11 cellular contexts compared by ENCODE assay signal in the genomic region with DNA sequence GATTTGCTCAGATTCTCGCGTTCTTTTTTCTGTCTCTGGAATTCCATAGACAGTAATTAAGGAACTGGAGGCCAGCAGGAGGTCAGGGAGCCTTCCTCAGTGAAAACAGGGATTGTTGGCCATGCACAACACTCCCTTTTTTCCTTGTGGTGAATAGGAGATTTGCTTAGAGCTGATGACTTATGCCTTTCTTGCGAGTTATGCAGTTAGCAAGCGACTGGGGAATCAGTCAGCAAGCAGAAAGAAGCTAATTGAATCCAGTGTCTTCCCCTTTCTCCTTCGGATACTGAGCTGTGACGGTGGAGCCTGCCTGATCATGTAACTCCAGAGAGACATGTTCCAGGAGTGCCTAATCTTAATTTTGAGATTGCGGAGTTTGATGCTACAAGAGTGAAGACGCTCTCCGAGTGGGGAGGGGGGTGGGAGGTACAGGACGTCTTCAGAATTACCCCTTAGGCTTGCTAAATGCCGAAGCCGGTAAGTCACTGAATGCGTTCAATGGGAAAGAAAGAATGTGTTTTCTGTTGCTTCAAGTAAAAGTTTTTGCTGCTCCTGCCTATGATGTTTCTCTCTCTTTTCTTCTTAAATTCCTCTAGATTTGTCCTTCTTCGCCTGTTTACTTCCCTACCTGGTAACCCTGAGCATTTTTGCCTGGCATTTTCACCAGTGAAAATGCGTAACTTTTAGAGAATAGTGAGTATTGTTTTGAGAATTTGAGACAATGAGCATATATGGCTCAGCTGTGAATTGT.
A peak's percentile ranks its signal among the peaks of the same experiment; 100 is the strongest.
DNase-seq lines count a peak whose midpoint lies in the region; ATAC-seq and TF ChIP-seq lines count a peak whose summit lies in the region.
"Had no signal": no experiment of that assay in that cellular context is flagged by ENCODE, and none has a peak within 500 bp of the region (broad histone marks: within the 10 kb centered on the region; RNA-seq: fewer than 3 reads in every experiment).

No MANE protein-coding gene starts in this region.

- TF ChIP-seq POLR2A in gastroesophageal sphincter (IDR thresholded peaks at IDR 0.05) = peak; percentile 42 to 44

- no peak for TF ChIP-seq EP300 in gastroesophageal sphincter (IDR thresholded peaks at IDR 0.05)

- peaks cover 31% of the 10 kb centered on the region for H3K4me1 Mint-ChIP-seq in WTC11

- no peak overlapping the region for H4K12ac ChIP-seq in trophoblast cell (ENCODE audit: low read depth, low read length)

- WGBS in gastroesophageal sphincter (ENCODE audit: low coverage in 1 of 2), 2 donors = 9 to 20% methylated on average over 4 to 12 of the region's 15 CpGs
- WGBS in trophoblast cell (ENCODE audit: extremely low coverage, insufficient coverage, insufficient read length) = no CpG with 5 or more reads among the region's 15 CpGs

- H3K18ac ChIP-seq in trophoblast cell (ENCODE audit: low read length) = peak overlapping the region; percentile 55

- H3K27ac ChIP-seq in gastroesophageal sphincter (peak overlapping the region; percentile 81 to 91 (median 86)), trophoblast cell (ENCODE audit: low read depth, low read length) (peak overlapping the region; percentile 89)
- no peak overlapping the region for H3K27ac ChIP-seq in effector memory CD4-positive, alpha-beta T cell (ENCODE audit: insufficient read depth, low read length, poor library complexity, severe bottlenecking)

- H3K9me3 Mint-ChIP-seq in WTC11 = no peaks in the 10 kb centered on the region

- ATAC-seq in WTC11 = peak; percentile 57
- ATAC-seq in gastroesophageal sphincter = peak; percentile 38
- no peak for ATAC-seq in HG03139 (IDR thresholded peaks at IDR 0.05; ENCODE audit: unreplicated experiment)
- ATAC-seq in HG03469 (IDR thresholded peaks at IDR 0.05; ENCODE audit: unreplicated experiment) = no peak
- ATAC-seq in GM21717 (IDR thresholded peaks at IDR 0.05; ENCODE audit: unreplicated experiment) = no peak
- ATAC-seq: HCT116 had no signal

- peaks cover 13% of the 10 kb centered on the region for H3K79me1 ChIP-seq in trophoblast cell (ENCODE audit: low read length)

- POLR2A ChIA-PET in BJ (lab: Charles Lee) (no interaction called here), WTC11 (lab: Charles Lee) (no interaction called here)

- no peaks in the 10 kb centered on the region for H3K27me3 ChIP-seq in BJ (ENCODE audit: control insufficient read depth, insufficient read depth, low read length)
- H3K27me3 ChIP-seq in gastroesophageal sphincter = no peaks in the 10 kb centered on the region
- H3K27me3 ChIP-seq in trophoblast cell (ENCODE audit: insufficient read depth, low read length) = no peaks in the 10 kb centered on the region
- no peaks in the 10 kb centered on the region for H3K27me3 ChIP-seq in effector memory CD4-positive, alpha-beta T cell (replicated peaks; ENCODE audit: control insufficient read depth, insufficient read depth, low read length, poor library complexity, severe bottlenecking)

- TF ChIP-seq CTCF in BJ (IDR thresholded peaks at IDR 0.05; ENCODE audit: insufficient read depth, low read depth, low read length) (peak; percentile 27; the same call in 1 of the 2 replicates), WTC11 (IDR thresholded peaks at IDR 0.05) (no peak), gastroesophageal sphincter (IDR thresholded peaks at IDR 0.05) (peak in 2 of 4 experiments; percentile 29 to 32)

- H3K4me3 ChIP-seq in BJ (ENCODE audit: low read depth, low read length) (peak overlapping the region; percentile 52), gastroesophageal sphincter (peak overlapping the region; percentile 54 to 71), trophoblast cell (ENCODE audit: low read depth, low read length) (peak overlapping the region; percentile 17)
- no peak overlapping the region for H3K4me3 ChIP-seq in effector memory CD4-positive, alpha-beta T cell (ENCODE audit: insufficient read depth, low read depth, low read length, poor library complexity, severe bottlenecking)

- H3K4me3 Mint-ChIP-seq in WTC11 = no peak overlapping the region

- H3K4me2 ChIP-seq in trophoblast cell (ENCODE audit: low read length) = peak overlapping the region; percentile 65

- H2BK12ac ChIP-seq in trophoblast cell (ENCODE audit: low read length) = peak overlapping the region; percentile 47

- CTCF ChIA-PET in BJ (lab: Yijun Ruan, JAX) (interaction anchor here (0.9 to 1.1 kb wide), 2 partner anchors 15 to 331 kb away, joined by 3 read pairs; no protein-coding TSS in a partner anchor), WTC11 (lab: Charles Lee) (interaction anchor here (1.0 kb wide), 1 partner anchor 329 kb away, joined by 3 read pairs; no protein-coding TSS in a partner anchor)

- no peaks in the 10 kb centered on the region; the same call in 1 of the 2 replicates for H3K27me3 Mint-ChIP-seq in WTC11 (ENCODE audit: low read depth)

- DNase-seq in BJ (ENCODE audit: low read depth) (no peak), WTC11 (ENCODE audit: low spot score) (no peak), trophoblast cell (peak; percentile 33 to 52)
- DNase-seq in effector memory CD4-positive, alpha-beta T cell = no peak
- DNase-seq: DMS79, NCI-H748 treated with DMSO at 0.1 percent for 48 hours had no signal

- H2AK5ac ChIP-seq in trophoblast cell (ENCODE audit: low read length) = no peak overlapping the region

- peak overlapping the region; percentile 58 for H2BK5ac ChIP-seq in trophoblast cell (ENCODE audit: low read depth, low read length, poor library complexity)

- no peak overlapping the region for H3K23ac ChIP-seq in trophoblast cell (ENCODE audit: low read length)

- H3K9me3 ChIP-seq in gastroesophageal sphincter (no peaks in the 10 kb centered on the region), trophoblast cell (ENCODE audit: insufficient read depth, low read depth, low read length) (peaks cover 1% of the 10 kb centered on the region)
- H3K9me3 ChIP-seq in effector memory CD4-positive, alpha-beta T cell (ENCODE audit: control insufficient read depth, low read length) = no peaks in the 10 kb centered on the region

- peak overlapping the region; percentile 63 for H3K27ac Mint-ChIP-seq in WTC11

- H2BK120ac ChIP-seq in trophoblast cell (ENCODE audit: insufficient read depth, low read length, poor library complexity) = peak overlapping the region; percentile 53

- H3K9ac ChIP-seq in trophoblast cell (ENCODE audit: low read length) = peak overlapping the region; percentile 19

- H3K36me3 Mint-ChIP-seq in WTC11 = no peaks in the 10 kb centered on the region

- H3K4me1 ChIP-seq in gastroesophageal sphincter (peaks cover 0 to 43% (median 0%) of the 10 kb centered on the region in 3 donors), trophoblast cell (ENCODE audit: control insufficient read depth in 1 of 2, insufficient read depth in 2 of 2, low read length in 2 of 2) (peaks cover 15 to 18% of the 10 kb centered on the region in 2 experiments)
- no peaks in the 10 kb centered on the region for H3K4me1 ChIP-seq in effector memory CD4-positive, alpha-beta T cell (ENCODE audit: control insufficient read depth, insufficient read depth, low read length, poor library complexity, severe bottlenecking)

- H3K14ac ChIP-seq in trophoblast cell (ENCODE audit: low read length) = no peak overlapping the region

- H3K79me2 ChIP-seq in trophoblast cell (ENCODE audit: control insufficient read depth, insufficient read depth, low read length, poor library complexity) = no peaks in the 10 kb centered on the region

- H3K4ac ChIP-seq in trophoblast cell (ENCODE audit: low read depth, low read length) = no peak overlapping the region

- no peaks in the 10 kb centered on the region for H3K36me3 ChIP-seq in BJ (ENCODE audit: control insufficient read depth, insufficient read depth, low read length)
- H3K36me3 ChIP-seq in gastroesophageal sphincter = no peaks in the 10 kb centered on the region
- H3K36me3 ChIP-seq in trophoblast cell (ENCODE audit: control insufficient read depth in 1 of 2, insufficient read depth in 2 of 2, low read length in 2 of 2) = no peaks in the 10 kb centered on the region
- H3K36me3 ChIP-seq in effector memory CD4-positive, alpha-beta T cell (ENCODE audit: control insufficient read depth, insufficient read depth, low read length) = no peaks in the 10 kb centered on the region

- H2AFZ ChIP-seq in trophoblast cell (ENCODE audit: insufficient read depth, low read length, poor library complexity) = no peak overlapping the region

- H4K8ac ChIP-seq in trophoblast cell (ENCODE audit: low read depth, low read length) = peak overlapping the region; percentile 62

- H4K91ac ChIP-seq in trophoblast cell (ENCODE audit: low read depth, low read length) = peak overlapping the region; percentile 26

TF ChIP-seq in WTC11, 78 proteins besides CTCF, POLR2A, EP300 and RAD21 (continues in another document):
- TF ChIP-seq ATF1 (CRISPR knock-in tag; IDR thresholded peaks at IDR 0.05) = no peak
- TF ChIP-seq, protein P1, sequence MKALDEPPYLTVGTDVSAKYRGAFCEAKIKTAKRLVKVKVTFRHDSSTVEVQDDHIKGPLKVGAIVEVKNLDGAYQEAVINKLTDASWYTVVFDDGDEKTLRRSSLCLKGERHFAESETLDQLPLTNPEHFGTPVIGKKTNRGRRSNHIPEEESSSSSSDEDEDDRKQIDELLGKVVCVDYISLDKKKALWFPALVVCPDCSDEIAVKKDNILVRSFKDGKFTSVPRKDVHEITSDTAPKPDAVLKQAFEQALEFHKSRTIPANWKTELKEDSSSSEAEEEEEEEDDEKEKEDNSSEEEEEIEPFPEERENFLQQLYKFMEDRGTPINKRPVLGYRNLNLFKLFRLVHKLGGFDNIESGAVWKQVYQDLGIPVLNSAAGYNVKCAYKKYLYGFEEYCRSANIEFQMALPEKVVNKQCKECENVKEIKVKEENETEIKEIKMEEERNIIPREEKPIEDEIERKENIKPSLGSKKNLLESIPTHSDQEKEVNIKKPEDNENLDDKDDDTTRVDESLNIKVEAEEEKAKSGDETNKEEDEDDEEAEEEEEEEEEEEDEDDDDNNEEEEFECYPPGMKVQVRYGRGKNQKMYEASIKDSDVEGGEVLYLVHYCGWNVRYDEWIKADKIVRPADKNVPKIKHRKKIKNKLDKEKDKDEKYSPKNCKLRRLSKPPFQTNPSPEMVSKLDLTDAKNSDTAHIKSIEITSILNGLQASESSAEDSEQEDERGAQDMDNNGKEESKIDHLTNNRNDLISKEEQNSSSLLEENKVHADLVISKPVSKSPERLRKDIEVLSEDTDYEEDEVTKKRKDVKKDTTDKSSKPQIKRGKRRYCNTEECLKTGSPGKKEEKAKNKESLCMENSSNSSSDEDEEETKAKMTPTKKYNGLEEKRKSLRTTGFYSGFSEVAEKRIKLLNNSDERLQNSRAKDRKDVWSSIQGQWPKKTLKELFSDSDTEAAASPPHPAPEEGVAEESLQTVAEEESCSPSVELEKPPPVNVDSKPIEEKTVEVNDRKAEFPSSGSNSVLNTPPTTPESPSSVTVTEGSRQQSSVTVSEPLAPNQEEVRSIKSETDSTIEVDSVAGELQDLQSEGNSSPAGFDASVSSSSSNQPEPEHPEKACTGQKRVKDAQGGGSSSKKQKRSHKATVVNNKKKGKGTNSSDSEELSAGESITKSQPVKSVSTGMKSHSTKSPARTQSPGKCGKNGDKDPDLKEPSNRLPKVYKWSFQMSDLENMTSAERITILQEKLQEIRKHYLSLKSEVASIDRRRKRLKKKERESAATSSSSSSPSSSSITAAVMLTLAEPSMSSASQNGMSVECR (CRISPR knock-in tag; IDR thresholded peaks at IDR 0.05; ENCODE audit: borderline replicate concordance) = no peak
- TF ChIP-seq SP1 (CRISPR knock-in tag; conservative IDR thresholded peaks at IDR 0.05) = no peak
- TF ChIP-seq FOXK1 (CRISPR knock-in tag; IDR thresholded peaks at IDR 0.05) = no peak

Comparison
In these comparisons a context has a peak if more than half of its experiments do, and no peak if none do; other contexts are left out.
1. DNase-seq: peak in trophoblast cell (2 of 2); none in BJ (single experiment), WTC11 (single experiment) and effector memory CD4-positive, alpha-beta T cell (0 of 3).
2. ATAC-seq: peak in WTC11 (single experiment) and gastroesophageal sphincter (single experiment); none in HG03139 (single experiment), HG03469 (single experiment) and GM21717 (single experiment).